In genomic region chr5:4994994-4995393, GRCh38 we compare ENCODE assay signal across 17 cellular contexts.
DNase-seq lines count a peak whose midpoint lies in the region; ATAC-seq and TF ChIP-seq lines count a peak whose summit lies in the region.
"Had no signal": no experiment of that assay in that cellular context is flagged by ENCODE, and none has a peak within 500 bp of the region (broad histone marks: within the 10 kb centered on the region; RNA-seq: fewer than 3 reads in every experiment).

No MANE protein-coding gene starts in this region.

- CTCF ChIA-PET in mammary epithelial cell (lab: Charles Lee; ENCODE audit: low non-redundant PET) (no interaction called here), OCI-LY7 (lab: Charles Lee; ENCODE audit: unreplicated experiment) (no interaction called here)

- no peaks in the 10 kb centered on the region for H3K79me2 ChIP-seq in mammary epithelial cell (ENCODE audit: insufficient read depth, low read length)
- no peaks in the 10 kb centered on the region for H3K79me2 ChIP-seq in OCI-LY7 (ENCODE audit: insufficient read depth, low read depth, low read length)

- H3K36me3 ChIP-seq in mammary epithelial cell (ENCODE audit: insufficient read depth, low read length) (no peaks in the 10 kb centered on the region), OCI-LY7 (ENCODE audit: insufficient read depth, low read length) (no peaks in the 10 kb centered on the region)

- in situ Hi-C loops in Caki2 (cut with HindIII; ENCODE audit: low pct_unique_long_range_greater_than_20kb, low sequenced_read_pairs), result no loop called here
- in situ Hi-C loops in mammary epithelial cell (cut with MboI; ENCODE audit: low sequenced_read_pairs in 2 of 2), result no loop called here

- no peaks in the 10 kb centered on the region for H4K20me1 ChIP-seq in mammary epithelial cell (ENCODE audit: insufficient read depth, low read length)
- no peaks in the 10 kb centered on the region for H4K20me1 ChIP-seq in OCI-LY7 (ENCODE audit: insufficient read depth, low read length)

- no peaks in the 10 kb centered on the region for H3K9me2 ChIP-seq in OCI-LY7 (ENCODE audit: insufficient read depth, low read length)

- TF ChIP-seq CTCF in mammary epithelial cell (conservative IDR thresholded peaks at IDR 0.05 in 1 of 2, IDR thresholded peaks at IDR 0.05 in 1 of 2; ENCODE audit: extremely low read depth in 1 of 2, insufficient read depth in 1 of 2, low read depth in 1 of 2, low read length in 2 of 2) (no peak), OCI-LY7 (conservative IDR thresholded peaks at IDR 0.05; ENCODE audit: low read length) (no peak)

- H3K4me2 ChIP-seq in mammary epithelial cell (ENCODE audit: insufficient read depth, low read depth, low read length), result no peak overlapping the region
- no peak overlapping the region for H3K4me2 ChIP-seq in OCI-LY7 (ENCODE audit: low read length)

- H2AFZ ChIP-seq in mammary epithelial cell (ENCODE audit: low read depth, low read length), result no peak overlapping the region
- no peak overlapping the region for H2AFZ ChIP-seq in OCI-LY7 (ENCODE audit: low read length)

- dilution Hi-C loops in mammary epithelial cell (cut with HindIII; ENCODE audit: low sequenced_read_pairs), result no loop called here

- intact Hi-C loops in mammary epithelial cell (cut with micrococcal nuclease) (no loop called here), OCI-LY7 (cut with micrococcal nuclease; ENCODE audit: unreplicated experiment) (no loop called here)

- no peak overlapping the region for H3K27ac ChIP-seq in mammary epithelial cell (ENCODE audit: insufficient read depth, low read depth, low read length)
- no peak overlapping the region for H3K27ac ChIP-seq in OCI-LY7 (ENCODE audit: low read depth, low read length, poor library complexity, severe bottlenecking)

- POLR2A ChIA-PET in OCI-LY7 (lab: Charles Lee), result no interaction called here

- H3K9me3 ChIP-seq in mammary epithelial cell (replicated peaks; ENCODE audit: insufficient read depth, low read length) (no peaks in the 10 kb centered on the region), OCI-LY7 (ENCODE audit: low read length) (no peaks in the 10 kb centered on the region)

- H3K4me3 ChIP-seq in mammary epithelial cell (replicated peaks in 1 of 3; ENCODE audit: insufficient read depth in 1 of 3, low read depth in 2 of 3, low read length in 3 of 3) (no peak overlapping the region), OCI-LY7 (ENCODE audit: low read depth, low read length, poor library complexity, severe bottlenecking) (no peak overlapping the region)

- ATAC-seq in GM18870 (IDR thresholded peaks at IDR 0.05; ENCODE audit: unreplicated experiment), result no peak
- ATAC-seq: activated T-cell treated with anti-CD3 and anti-CD28 coated beads, Interleukin-2, amount 50 U/mL, for 72 hours; Panc1 had no signal

- DNase-seq in Caki2 (ENCODE audit: low read depth), result peak; percentile 14
- peak; percentile 84 for DNase-seq in M059J (ENCODE audit: low read depth)
- peak; percentile 16 for DNase-seq in mammary epithelial cell
- DNase-seq in myocyte (ENCODE audit: low read depth), result peak; percentile 5
- DNase-seq in CD1c-positive myeloid dendritic cell (ENCODE audit: extremely low spot score), result no peak
- no peak for DNase-seq in cerebellar nuclear complex (lab: John Stamatoyannopoulos, UW)
- DNase-seq in OCI-LY7 (ENCODE audit: low spot score), result no peak
- DNase-seq: activated T-cell treated with anti-CD3 and anti-CD28 coated beads, Interleukin-2, amount 50 U/mL, for 72 hours; CD8-positive, alpha-beta memory T cell; H7; left cardiac atrium; NCI-H1092; NCI-H446; stimulated activated CD4-positive, alpha-beta T cell treated with anti-CD3 and anti-CD28 coated beads, Interleukin-4, amount 100 ng/mL, for 1 hour; stimulated activated naive CD4-positive, alpha-beta T cell treated with Interleukin-2 at 50 U/mL for 16 hours had no signal

- H3K9ac ChIP-seq in mammary epithelial cell (ENCODE audit: insufficient read depth, low read length), result no peak overlapping the region

- H3K27me3 ChIP-seq in mammary epithelial cell (ENCODE audit: insufficient read depth, low read length), result no peaks in the 10 kb centered on the region

- BruUV-seq in mammary epithelial cell (replicated peaks; lab: Mats Ljungman, UMichigan) (no TSS peak), OCI-LY7 (replicated peaks; lab: Mats Ljungman, UMichigan) (no TSS peak)

- no peaks in the 10 kb centered on the region for H3K4me1 ChIP-seq in mammary epithelial cell (ENCODE audit: insufficient read depth, low read length)
- H3K4me1 ChIP-seq in OCI-LY7 (ENCODE audit: insufficient read depth, low read length, poor library complexity, severe bottlenecking), result no peaks in the 10 kb centered on the region

- WGBS in mammary epithelial cell (ENCODE audit: low coverage, missing lambda C conversion rate), result 54% methylated on average over 4 of the region's 4 CpGs

Comparison
In these comparisons a context has a peak if more than half of its experiments do, and no peak if none do; other contexts are left out.
1. DNase-seq: peak in Caki2 (single experiment), M059J (single experiment), mammary epithelial cell (single experiment) and myocyte (single experiment); none in CD1c-positive myeloid dendritic cell (single experiment), cerebellar nuclear complex (0 of 2) and OCI-LY7 (single experiment).